ENCODE assay signal across 8 cellular contexts in the genomic region with DNA sequence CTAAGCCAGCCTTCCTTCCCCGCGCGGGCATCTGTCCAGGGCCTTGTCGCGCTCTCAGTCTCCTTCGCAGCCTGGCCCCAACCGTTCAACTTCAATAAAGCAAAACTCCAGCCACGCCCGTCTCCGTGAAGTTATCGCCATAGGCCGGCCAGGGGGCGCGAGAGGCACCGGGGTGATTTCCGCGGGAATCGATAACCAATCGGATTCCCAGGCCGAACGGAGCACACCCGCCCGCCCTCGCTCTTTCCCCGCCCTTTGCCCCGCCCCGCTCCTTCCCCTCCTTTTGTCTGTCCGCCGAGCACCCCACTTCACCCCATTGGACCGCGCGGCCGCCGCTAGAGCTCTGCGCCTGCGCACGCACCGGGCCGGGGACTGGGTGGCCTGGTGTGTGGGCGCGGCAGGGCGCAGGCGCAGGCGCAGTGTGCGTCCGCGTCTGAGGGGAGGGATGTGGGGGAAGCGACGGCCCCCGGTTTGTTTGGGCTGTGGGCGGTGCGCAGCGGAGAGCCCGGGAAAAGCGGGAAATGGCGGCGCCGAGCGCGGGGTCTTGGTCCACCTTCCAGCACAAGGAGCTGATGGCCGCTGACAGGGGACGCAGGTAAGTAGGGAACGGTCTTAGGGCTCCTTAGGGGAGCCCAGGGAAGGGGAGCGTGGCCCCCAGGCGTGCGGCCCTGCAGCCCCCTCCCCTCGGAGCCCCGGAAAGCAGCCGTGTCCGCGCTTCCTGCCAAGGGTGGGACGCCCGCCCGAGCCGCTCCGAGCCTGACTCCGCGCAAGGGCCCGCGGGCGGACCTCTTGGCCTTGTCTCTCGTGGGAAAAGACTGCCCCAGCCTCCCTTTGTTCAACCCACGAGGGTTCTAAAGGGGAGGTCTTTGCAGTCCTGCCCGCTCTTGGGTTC. TPM values are rescaled to one million over a fixed set of nuclear protein-coding genes. Genes with fewer than 3 reads are reported as not detected.
DNase-seq lines count a peak whose midpoint lies in the region; ATAC-seq and TF ChIP-seq lines count a peak whose summit lies in the region.

Gene CASP2 (plus strand): TSS at position 417 of the 892 bp plus-strand sequence. CDS start 105 bp downstream, at position 522.

- peaks cover 67% of the 10 kb centered on the region for H3K4me1 Mint-ChIP-seq in activated CD4-positive, alpha-beta T cell treated with anti-CD3 and anti-CD28 coated beads, Interleukin-2, amount 10 ng/mL, durations not matched to agents 7 days and 5 days

- TF ChIP-seq CTCF in C4-2B (conservative IDR thresholded peaks at IDR 0.05): peak; percentile 58

- H3K4me3 Mint-ChIP-seq in activated CD4-positive, alpha-beta T cell treated with anti-CD3 and anti-CD28 coated beads, Interleukin-2, amount 10 ng/mL, durations not matched to agents 7 days and 5 days: peak within 1 kb of the TSS; percentile 90

- H3K27me3 Mint-ChIP-seq in activated CD4-positive, alpha-beta T cell treated with anti-CD3 and anti-CD28 coated beads, Interleukin-2, amount 10 ng/mL, durations not matched to agents 7 days and 5 days: no peaks in the 10 kb centered on the region

- H3K9me3 Mint-ChIP-seq in activated CD4-positive, alpha-beta T cell treated with anti-CD3 and anti-CD28 coated beads, Interleukin-2, amount 10 ng/mL, durations not matched to agents 7 days and 5 days: peaks cover 8% of the 10 kb centered on the region

- peaks cover 49% of the 10 kb centered on the region for H3K36me3 Mint-ChIP-seq in activated CD4-positive, alpha-beta T cell treated with anti-CD3 and anti-CD28 coated beads, Interleukin-2, amount 10 ng/mL, durations not matched to agents 7 days and 5 days (ENCODE audit: low read depth)

- ATAC-seq in GM19372 (IDR thresholded peaks at IDR 0.05; ENCODE audit: low read depth, unreplicated experiment) (peak; percentile 90), HG03521 (IDR thresholded peaks at IDR 0.05; ENCODE audit: unreplicated experiment) (peak; percentile 92), left lobe of liver (peak; percentile 83)

- DNase-seq in NCI-H69 (lab: John Stamatoyannopoulos, UW) (peak; percentile 98), cortex of kidney (lab: John Stamatoyannopoulos, UW) (peak; percentile 54), left lobe of liver (ENCODE audit: low spot score) (peak; percentile 99)
- DNase-seq in activated CD4-positive, alpha-beta T cell treated with anti-CD3 and anti-CD28 coated beads, Interleukin-2, amount 10 ng/mL, durations not matched to agents 7 days and 5 days: peak; percentile 99
- peak; percentile 98 to 99 for DNase-seq in stimulated activated CD4-positive, alpha-beta T cell treated with anti-CD3 and anti-CD28 coated beads, Interleukin-2, amount 100 ng/mL, for 24 hours

- H3K27ac Mint-ChIP-seq in activated CD4-positive, alpha-beta T cell treated with anti-CD3 and anti-CD28 coated beads, Interleukin-2, amount 10 ng/mL, durations not matched to agents 7 days and 5 days: peak within 1 kb of the TSS; percentile 90

- CTCF ChIA-PET in activated CD4-positive, alpha-beta T cell treated with anti-CD3 and anti-CD28 coated beads, Interleukin-2, amount 10 ng/mL, durations not matched to agents 7 days and 5 days (lab: Charles Lee): interaction anchor here (0.6 to 2.5 kb wide), 13 partner anchors 8 to 278 kb away, joined by 3 to 11 read pairs (median 4); partner anchors contain the start of gene GSTK1

- H3K27ac ChIP-seq in C4-2B: peak within 1 kb of the TSS; percentile 85

- POLR2A ChIA-PET in activated CD4-positive, alpha-beta T cell treated with anti-CD3 and anti-CD28 coated beads, Interleukin-2, amount 10 ng/mL, durations not matched to agents 7 days and 5 days (lab: Charles Lee): interaction anchor here (0.6 to 1.0 kb wide), 3 partner anchors 8 to 21 kb away, joined by 3 to 6 read pairs (median 4); no protein-coding TSS in a partner anchor

RNA-seq across cellular contexts. Expression of gene CASP2, which starts in this region (rescaled TPM):
- total RNA-seq in activated CD4-positive, alpha-beta T cell treated with anti-CD3 and anti-CD28 coated beads, Interleukin-2, amount 10 ng/mL, durations not matched to agents 7 days and 5 days: 100 to 1,000 TPM; 102 to 125 TPM
- total RNA-seq in left lobe of liver: 8.4 TPM

Comparison
In these comparisons a context has a peak if more than half of its experiments do, and no peak if none do; other contexts are left out.
1. Peak in every context shown above with its lines: DNase-seq, ATAC-seq and H3K27ac ChIP-seq.
2. RNA of gene CASP2 (total RNA-seq): 102 to 125 TPM in activated CD4-positive, alpha-beta T cell treated with anti-CD3 and anti-CD28 coated beads, Interleukin-2, amount 10 ng/mL, durations not matched to agents 7 days and 5 days; 8.4 TPM in left lobe of liver (single experiment); every median in the first group is over 10 times any median in the second.